Comparison of ENCODE assay signal across 1 cellular context in the genomic region with DNA sequence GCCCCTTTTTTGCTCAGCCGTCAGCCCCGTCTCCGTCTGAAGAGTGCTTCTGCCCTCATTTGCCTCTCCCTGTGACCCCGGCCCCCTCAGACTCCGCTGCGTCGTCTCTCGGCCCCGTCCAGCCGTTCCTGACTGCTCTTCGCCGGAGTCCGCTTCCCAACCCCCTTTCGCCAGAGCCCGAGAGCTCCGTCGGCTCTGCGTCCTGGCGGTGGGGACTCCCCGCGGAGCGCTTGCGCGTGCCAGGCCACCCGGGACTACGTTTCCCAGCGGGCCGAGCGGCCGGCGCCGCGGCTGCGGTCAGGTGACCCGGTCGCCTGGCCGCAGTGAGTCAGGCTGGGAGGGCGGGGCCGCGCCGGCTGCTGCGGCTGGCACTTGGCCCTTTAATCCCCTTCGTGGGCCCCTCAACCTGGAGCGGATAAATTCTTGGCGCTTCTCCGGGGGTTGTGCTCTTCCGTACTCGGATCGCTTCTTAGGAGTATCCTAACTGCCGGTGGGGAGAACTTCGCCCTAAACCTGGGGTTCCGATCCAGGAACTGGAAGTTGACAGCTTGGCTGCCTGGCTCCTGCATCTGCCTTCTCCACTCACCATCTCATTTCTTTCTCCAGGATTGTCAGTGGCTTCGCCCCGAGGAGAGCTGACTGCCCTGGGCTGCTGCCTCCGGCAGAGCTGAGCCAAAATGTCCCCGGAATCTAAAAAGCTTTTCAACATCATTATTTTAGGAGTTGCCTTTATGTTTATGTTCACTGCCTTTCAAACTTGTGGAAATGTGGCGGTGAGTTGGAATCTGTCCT.
TF ChIP-seq lines count a peak whose summit lies in the region.

A gene (plus strand): TSS at position 444 of the 792 bp plus-strand sequence. CDS start 234 bp downstream, at position 678.

TF ChIP-seq in H1, 55 proteins besides CTCF, POLR2A, EP300 and RAD21:
- TF ChIP-seq BACH1 (IDR thresholded peaks at IDR 0.05; ENCODE audit: low read length) (no peak), CHD1 (IDR thresholded peaks at IDR 0.05; ENCODE audit: low read depth, low read length) (no peak), SP1 (IDR thresholded peaks at IDR 0.05; ENCODE audit: low read depth, low read length) (peak; percentile 57), TBP (IDR thresholded peaks at IDR 0.05; ENCODE audit: low read depth, low read length) (no peak), KDM5A (IDR thresholded peaks at IDR 0.05; ENCODE audit: low read length) (no peak), RFX5 (IDR thresholded peaks at IDR 0.05; ENCODE audit: borderline replicate concordance, low read depth, low read length) (no peak), NRF1 (IDR thresholded peaks at IDR 0.05; ENCODE audit: low read depth, low read length) (no peak), SAP30 (IDR thresholded peaks at IDR 0.05; ENCODE audit: insufficient read depth, insufficient replicate concordance, low read length) (peak; percentile 66), SRF (IDR thresholded peaks at IDR 0.05; ENCODE audit: low read depth, low read length) (0 out of 2 replicates have a peak, but pooled peaks have one; percentile 8), RNF2 (IDR thresholded peaks at IDR 0.05; ENCODE audit: borderline replicate concordance, low read depth, low read length, missing control alignments, poor library complexity, severe bottlenecking) (no peak), CEBPB (IDR thresholded peaks at IDR 0.05; ENCODE audit: low read depth, low read length) (no peak), EGR1 (IDR thresholded peaks at IDR 0.05; ENCODE audit: borderline replicate concordance, low read depth, low read length) (no peak), HDAC6 (IDR thresholded peaks at IDR 0.05; ENCODE audit: low read depth, low read length) (no peak), JUN (IDR thresholded peaks at IDR 0.05; ENCODE audit: low read depth, low read length) (no peak), SIN3A (conservative IDR thresholded peaks at IDR 0.05 in 1 of 2, IDR thresholded peaks at IDR 0.05 in 1 of 2; ENCODE audit: low read depth in 1 of 2, low read length in 2 of 2) (peak in 1 of 2 experiments; percentile 96; a peak in 2 of 4 replicates), GABPA (IDR thresholded peaks at IDR 0.05; ENCODE audit: borderline replicate concordance, insufficient read depth, low read length) (no peak), POLR2AphosphoS5 (IDR thresholded peaks at IDR 0.05; ENCODE audit: low read depth, low read length) (peak; percentile 68; the same call in 1 of the 2 replicates), CREB1 (IDR thresholded peaks at IDR 0.05) (peak; percentile 61; the same call in 1 of the 2 replicates), RXRA (IDR thresholded peaks at IDR 0.05; ENCODE audit: insufficient read depth, low read depth, low read length) (no peak), NANOG (IDR thresholded peaks at IDR 0.05; ENCODE audit: insufficient read depth, low read depth, low read length, poor library complexity, severe bottlenecking) (no peak), BRCA1 (IDR thresholded peaks at IDR 0.05; ENCODE audit: low read depth, low read length) (no peak), EZH2 (IDR thresholded peaks at IDR 0.05; ENCODE audit: low read depth, low read length, severe bottlenecking) (no peak), SP4 (IDR thresholded peaks at IDR 0.05; ENCODE audit: low read length) (no peak; the same call in 1 of the 2 replicates), GTF2F1 (IDR thresholded peaks at IDR 0.05; ENCODE audit: borderline replicate concordance, low read depth, low read length) (no peak), CHD2 (IDR thresholded peaks at IDR 0.05; ENCODE audit: low read length) (no peak), POU5F1 (IDR thresholded peaks at IDR 0.05; ENCODE audit: low read depth, low read length) (no peak), HDAC2 (IDR thresholded peaks at IDR 0.05; ENCODE audit: borderline replicate concordance in 1 of 2, low read depth in 2 of 2, low read length in 2 of 2) (peak in 1 of 2 experiments; percentile 70; a peak in 1 of 4 replicates), JUND (IDR thresholded peaks at IDR 0.05; ENCODE audit: low read length) (peak; percentile 87), TEAD4 (IDR thresholded peaks at IDR 0.05; ENCODE audit: low read depth, low read length) (peak; percentile 20), ZNF274 (IDR thresholded peaks at IDR 0.05; ENCODE audit: borderline replicate concordance, extremely low read depth, low read length) (no peak), SIX5 (IDR thresholded peaks at IDR 0.05; ENCODE audit: low read depth, low read length) (peak; percentile 76), FOSL1 (IDR thresholded peaks at IDR 0.05; ENCODE audit: insufficient read depth, low read depth, low read length) (peak; percentile 59; the same call in 1 of the 2 replicates), TCF12 (IDR thresholded peaks at IDR 0.05; ENCODE audit: low read depth, low read length) (0 out of 2 replicates have a peak, but pooled peaks have one; percentile 67), ASH2L (IDR thresholded peaks at IDR 0.05; ENCODE audit: low read length) (peak; percentile 79), PHF8 (conservative IDR thresholded peaks at IDR 0.05; ENCODE audit: low read depth, low read length) (peak; percentile 30), SUZ12 (IDR thresholded peaks at IDR 0.05; ENCODE audit: low read length) (no peak), SP2 (IDR thresholded peaks at IDR 0.05; ENCODE audit: low read length) (no peak), TAF7 (optimal IDR thresholded peaks at IDR 0.05; ENCODE audit: borderline replicate concordance, low read depth, low read length) (peak; percentile 60)
- TF ChIP-seq, protein P1, sequence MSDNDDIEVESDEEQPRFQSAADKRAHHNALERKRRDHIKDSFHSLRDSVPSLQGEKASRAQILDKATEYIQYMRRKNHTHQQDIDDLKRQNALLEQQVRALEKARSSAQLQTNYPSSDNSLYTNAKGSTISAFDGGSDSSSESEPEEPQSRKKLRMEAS (IDR thresholded peaks at IDR 0.05) = peak; percentile 64
- TF ChIP-seq, protein P2, sequence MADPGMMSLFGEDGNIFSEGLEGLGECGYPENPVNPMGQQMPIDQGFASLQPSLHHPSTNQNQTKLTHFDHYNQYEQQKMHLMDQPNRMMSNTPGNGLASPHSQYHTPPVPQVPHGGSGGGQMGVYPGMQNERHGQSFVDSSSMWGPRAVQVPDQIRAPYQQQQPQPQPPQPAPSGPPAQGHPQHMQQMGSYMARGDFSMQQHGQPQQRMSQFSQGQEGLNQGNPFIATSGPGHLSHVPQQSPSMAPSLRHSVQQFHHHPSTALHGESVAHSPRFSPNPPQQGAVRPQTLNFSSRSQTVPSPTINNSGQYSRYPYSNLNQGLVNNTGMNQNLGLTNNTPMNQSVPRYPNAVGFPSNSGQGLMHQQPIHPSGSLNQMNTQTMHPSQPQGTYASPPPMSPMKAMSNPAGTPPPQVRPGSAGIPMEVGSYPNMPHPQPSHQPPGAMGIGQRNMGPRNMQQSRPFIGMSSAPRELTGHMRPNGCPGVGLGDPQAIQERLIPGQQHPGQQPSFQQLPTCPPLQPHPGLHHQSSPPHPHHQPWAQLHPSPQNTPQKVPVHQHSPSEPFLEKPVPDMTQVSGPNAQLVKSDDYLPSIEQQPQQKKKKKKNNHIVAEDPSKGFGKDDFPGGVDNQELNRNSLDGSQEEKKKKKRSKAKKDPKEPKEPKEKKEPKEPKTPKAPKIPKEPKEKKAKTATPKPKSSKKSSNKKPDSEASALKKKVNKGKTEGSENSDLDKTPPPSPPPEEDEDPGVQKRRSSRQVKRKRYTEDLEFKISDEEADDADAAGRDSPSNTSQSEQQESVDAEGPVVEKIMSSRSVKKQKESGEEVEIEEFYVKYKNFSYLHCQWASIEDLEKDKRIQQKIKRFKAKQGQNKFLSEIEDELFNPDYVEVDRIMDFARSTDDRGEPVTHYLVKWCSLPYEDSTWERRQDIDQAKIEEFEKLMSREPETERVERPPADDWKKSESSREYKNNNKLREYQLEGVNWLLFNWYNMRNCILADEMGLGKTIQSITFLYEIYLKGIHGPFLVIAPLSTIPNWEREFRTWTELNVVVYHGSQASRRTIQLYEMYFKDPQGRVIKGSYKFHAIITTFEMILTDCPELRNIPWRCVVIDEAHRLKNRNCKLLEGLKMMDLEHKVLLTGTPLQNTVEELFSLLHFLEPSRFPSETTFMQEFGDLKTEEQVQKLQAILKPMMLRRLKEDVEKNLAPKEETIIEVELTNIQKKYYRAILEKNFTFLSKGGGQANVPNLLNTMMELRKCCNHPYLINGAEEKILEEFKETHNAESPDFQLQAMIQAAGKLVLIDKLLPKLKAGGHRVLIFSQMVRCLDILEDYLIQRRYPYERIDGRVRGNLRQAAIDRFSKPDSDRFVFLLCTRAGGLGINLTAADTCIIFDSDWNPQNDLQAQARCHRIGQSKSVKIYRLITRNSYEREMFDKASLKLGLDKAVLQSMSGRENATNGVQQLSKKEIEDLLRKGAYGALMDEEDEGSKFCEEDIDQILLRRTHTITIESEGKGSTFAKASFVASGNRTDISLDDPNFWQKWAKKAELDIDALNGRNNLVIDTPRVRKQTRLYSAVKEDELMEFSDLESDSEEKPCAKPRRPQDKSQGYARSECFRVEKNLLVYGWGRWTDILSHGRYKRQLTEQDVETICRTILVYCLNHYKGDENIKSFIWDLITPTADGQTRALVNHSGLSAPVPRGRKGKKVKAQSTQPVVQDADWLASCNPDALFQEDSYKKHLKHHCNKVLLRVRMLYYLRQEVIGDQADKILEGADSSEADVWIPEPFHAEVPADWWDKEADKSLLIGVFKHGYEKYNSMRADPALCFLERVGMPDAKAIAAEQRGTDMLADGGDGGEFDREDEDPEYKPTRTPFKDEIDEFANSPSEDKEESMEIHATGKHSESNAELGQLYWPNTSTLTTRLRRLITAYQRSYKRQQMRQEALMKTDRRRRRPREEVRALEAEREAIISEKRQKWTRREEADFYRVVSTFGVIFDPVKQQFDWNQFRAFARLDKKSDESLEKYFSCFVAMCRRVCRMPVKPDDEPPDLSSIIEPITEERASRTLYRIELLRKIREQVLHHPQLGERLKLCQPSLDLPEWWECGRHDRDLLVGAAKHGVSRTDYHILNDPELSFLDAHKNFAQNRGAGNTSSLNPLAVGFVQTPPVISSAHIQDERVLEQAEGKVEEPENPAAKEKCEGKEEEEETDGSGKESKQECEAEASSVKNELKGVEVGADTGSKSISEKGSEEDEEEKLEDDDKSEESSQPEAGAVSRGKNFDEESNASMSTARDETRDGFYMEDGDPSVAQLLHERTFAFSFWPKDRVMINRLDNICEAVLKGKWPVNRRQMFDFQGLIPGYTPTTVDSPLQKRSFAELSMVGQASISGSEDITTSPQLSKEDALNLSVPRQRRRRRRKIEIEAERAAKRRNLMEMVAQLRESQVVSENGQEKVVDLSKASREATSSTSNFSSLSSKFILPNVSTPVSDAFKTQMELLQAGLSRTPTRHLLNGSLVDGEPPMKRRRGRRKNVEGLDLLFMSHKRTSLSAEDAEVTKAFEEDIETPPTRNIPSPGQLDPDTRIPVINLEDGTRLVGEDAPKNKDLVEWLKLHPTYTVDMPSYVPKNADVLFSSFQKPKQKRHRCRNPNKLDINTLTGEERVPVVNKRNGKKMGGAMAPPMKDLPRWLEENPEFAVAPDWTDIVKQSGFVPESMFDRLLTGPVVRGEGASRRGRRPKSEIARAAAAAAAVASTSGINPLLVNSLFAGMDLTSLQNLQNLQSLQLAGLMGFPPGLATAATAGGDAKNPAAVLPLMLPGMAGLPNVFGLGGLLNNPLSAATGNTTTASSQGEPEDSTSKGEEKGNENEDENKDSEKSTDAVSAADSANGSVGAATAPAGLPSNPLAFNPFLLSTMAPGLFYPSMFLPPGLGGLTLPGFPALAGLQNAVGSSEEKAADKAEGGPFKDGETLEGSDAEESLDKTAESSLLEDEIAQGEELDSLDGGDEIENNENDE (IDR thresholded peaks at IDR 0.05; ENCODE audit: insufficient replicate concordance, low read length) = no peak
- TF ChIP-seq, protein P3, sequence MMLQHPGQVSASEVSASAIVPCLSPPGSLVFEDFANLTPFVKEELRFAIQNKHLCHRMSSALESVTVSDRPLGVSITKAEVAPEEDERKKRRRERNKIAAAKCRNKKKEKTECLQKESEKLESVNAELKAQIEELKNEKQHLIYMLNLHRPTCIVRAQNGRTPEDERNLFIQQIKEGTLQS (IDR thresholded peaks at IDR 0.05; ENCODE audit: insufficient read depth, low read depth, low read length) = peak; percentile 90
- TF ChIP-seq, protein P4, sequence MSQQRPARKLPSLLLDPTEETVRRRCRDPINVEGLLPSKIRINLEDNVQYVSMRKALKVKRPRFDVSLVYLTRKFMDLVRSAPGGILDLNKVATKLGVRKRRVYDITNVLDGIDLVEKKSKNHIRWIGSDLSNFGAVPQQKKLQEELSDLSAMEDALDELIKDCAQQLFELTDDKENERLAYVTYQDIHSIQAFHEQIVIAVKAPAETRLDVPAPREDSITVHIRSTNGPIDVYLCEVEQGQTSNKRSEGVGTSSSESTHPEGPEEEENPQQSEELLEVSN (IDR thresholded peaks at IDR 0.05) = no peak
- TF ChIP-seq, protein P5, sequence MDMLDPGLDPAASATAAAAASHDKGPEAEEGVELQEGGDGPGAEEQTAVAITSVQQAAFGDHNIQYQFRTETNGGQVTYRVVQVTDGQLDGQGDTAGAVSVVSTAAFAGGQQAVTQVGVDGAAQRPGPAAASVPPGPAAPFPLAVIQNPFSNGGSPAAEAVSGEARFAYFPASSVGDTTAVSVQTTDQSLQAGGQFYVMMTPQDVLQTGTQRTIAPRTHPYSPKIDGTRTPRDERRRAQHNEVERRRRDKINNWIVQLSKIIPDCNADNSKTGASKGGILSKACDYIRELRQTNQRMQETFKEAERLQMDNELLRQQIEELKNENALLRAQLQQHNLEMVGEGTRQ (IDR thresholded peaks at IDR 0.05; ENCODE audit: low read length) = peak; percentile 96
